In genomic region chr1:39787468-39787867, GRCh38 we compare ENCODE assay signal across 1 cellular context.
TF ChIP-seq lines count a peak whose summit lies in the region.

No MANE protein-coding gene starts in this region.

TF ChIP-seq in HepG2, 621 proteins besides CTCF, POLR2A, EP300 and RAD21:
- no peak for TF ChIP-seq PHF8 (CRISPR knock-in tag; IDR thresholded peaks at IDR 0.05)
- TF ChIP-seq TBP (CRISPR knock-in tag; IDR thresholded peaks at IDR 0.05) = no peak
- no peak for TF ChIP-seq GTF2F1 (IDR thresholded peaks at IDR 0.05; ENCODE audit: low read length)
- no peak for TF ChIP-seq SRSF4 (IDR thresholded peaks at IDR 0.05; ENCODE audit: low read depth, low read length, poor library complexity, severe bottlenecking)
- TF ChIP-seq MIXL1 (CRISPR knock-in tag; IDR thresholded peaks at IDR 0.05) = no peak
- no peak for TF ChIP-seq SMAD3 (CRISPR knock-in tag; IDR thresholded peaks at IDR 0.05)
- no peak for TF ChIP-seq SRF (IDR thresholded peaks at IDR 0.05; ENCODE audit: low read depth, low read length)
- TF ChIP-seq KDM1A (CRISPR knock-in tag; IDR thresholded peaks at IDR 0.05) = no peak
- no peak for TF ChIP-seq EED (CRISPR knock-in tag; IDR thresholded peaks at IDR 0.05)
- TF ChIP-seq ZMYM4 (CRISPR knock-in tag; IDR thresholded peaks at IDR 0.05) = no peak
TF ChIP-seq in HepG2: peak in this region for 0.
